ENCODE assay signal across 23 cellular contexts in genomic region chr18:50738103-50738757, GRCh38.
DNase-seq lines count a peak whose midpoint lies in the region; ATAC-seq, FAIRE-seq and TF ChIP-seq lines count a peak whose summit lies in the region.
"Had no signal": no experiment of that assay in that cellular context is flagged by ENCODE, and none has a peak within 500 bp of the region (broad histone marks: within the 10 kb centered on the region; RNA-seq: fewer than 3 reads in every experiment).

No MANE protein-coding gene starts in this region.

- ATAC-seq in K562 = no peak
- ATAC-seq in effector memory CD8-positive, alpha-beta T cell (replicated peaks) = no peak
- ATAC-seq: HCT116 had no signal

- no peak for TF ChIP-seq RAD21 in K562 (CRISPR knock-in tag; conservative IDR thresholded peaks at IDR 0.05 in 1 of 2, IDR thresholded peaks at IDR 0.05 in 1 of 2)

- intact Hi-C loops in Caco-2 (cut with micrococcal nuclease; ENCODE audit: unreplicated experiment) (no loop called here), K562 (cut with micrococcal nuclease) (no loop called here)

- H3K4me1 Mint-ChIP-seq in Caco-2 (ENCODE audit: low read depth, unreplicated experiment) (no peaks in the 10 kb centered on the region), progenitor cell of endocrine pancreas (ENCODE audit: low read depth) (peaks cover 22% of the 10 kb centered on the region)
- no peaks in the 10 kb centered on the region for H3K4me1 Mint-ChIP-seq in effector memory CD8-positive, alpha-beta T cell (ENCODE audit: low read depth in 2 of 2)
- H3K4me1 Mint-ChIP-seq: CD4-positive, CD25-positive, alpha-beta regulatory T cell; CD8-positive, alpha-beta memory T cell; IgD-negative memory B cell had no signal

- H3K4me2 ChIP-seq in K562 (ENCODE audit: insufficient read depth, low read length) = no peak overlapping the region

- WGBS in K562 (ENCODE audit: insufficient coverage, low coverage, missing lambda C conversion rate) = 0% methylated on average over 3 of the region's 7 CpGs

- H3K9ac ChIP-seq in K562 (ENCODE audit: insufficient read depth in 1 of 2, low read depth in 2 of 2, low read length in 2 of 2) = no peak overlapping the region

- H3K36me3 ChIP-seq in Caco-2 (ENCODE audit: control insufficient read depth, insufficient read depth, low read length) (no peaks in the 10 kb centered on the region), HEK293 (ENCODE audit: control insufficient read depth in 2 of 2, insufficient read depth in 1 of 2, low read length in 2 of 2) (no peaks in the 10 kb centered on the region), K562 (ENCODE audit: control insufficient read depth, insufficient read depth, low read length) (no peaks in the 10 kb centered on the region)
- H3K36me3 ChIP-seq: BE2C had no signal

- DNase-seq in Caco-2 = no peak
- no peak for DNase-seq in K562 (ENCODE audit: extremely low read depth in 1 of 4, low spot score in 3 of 4)
- DNase-seq in progenitor cell of endocrine pancreas (ENCODE audit: low spot score, unreplicated experiment) = no peak
- no peak for DNase-seq in DMS53 (lab: John Stamatoyannopoulos, UW)
- no peak for DNase-seq in effector memory CD8-positive, alpha-beta T cell
- DNase-seq: ACHN; BE2C; C1 segment of cervical spinal cord; CD4-positive, CD25-positive, alpha-beta regulatory T cell; CD8-positive, alpha-beta memory T cell; COR-L47; DMS79; GDM1; GOT3; H7; KG1 had no signal

- no peak overlapping the region for H3K4me3 Mint-ChIP-seq in Caco-2 (ENCODE audit: unreplicated experiment)
- no peak overlapping the region for H3K4me3 Mint-ChIP-seq in progenitor cell of endocrine pancreas (ENCODE audit: low read depth)
- H3K4me3 Mint-ChIP-seq in effector memory CD8-positive, alpha-beta T cell = no peak overlapping the region
- H3K4me3 Mint-ChIP-seq: CD4-positive, CD25-positive, alpha-beta regulatory T cell; CD8-positive, alpha-beta memory T cell; IgD-negative memory B cell had no signal

- H3K36me3 Mint-ChIP-seq in Caco-2 (ENCODE audit: insufficient read depth, unreplicated experiment) (no peaks in the 10 kb centered on the region), progenitor cell of endocrine pancreas (ENCODE audit: insufficient read depth) (no peaks in the 10 kb centered on the region)
- no peaks in the 10 kb centered on the region for H3K36me3 Mint-ChIP-seq in effector memory CD8-positive, alpha-beta T cell (ENCODE audit: insufficient read depth)
- H3K36me3 Mint-ChIP-seq: CD4-positive, CD25-positive, alpha-beta regulatory T cell; CD8-positive, alpha-beta memory T cell had no signal

- H3K4me3 ChIP-seq in Caco-2 (ENCODE audit: low read depth, low read length) (no peak overlapping the region), HEK293 (ENCODE audit: low read depth, low read length) (no peak overlapping the region), K562 (no peak overlapping the region)

- no peak for TF ChIP-seq POLR2A in K562 (conservative IDR thresholded peaks at IDR 0.05)

- H3K4me1 ChIP-seq in Caco-2 (peaks cover 20% of the 10 kb centered on the region), HEK293 (ENCODE audit: control insufficient read depth, insufficient read depth, low read length) (no peaks in the 10 kb centered on the region), K562 (replicated peaks in 1 of 2; ENCODE audit: control insufficient read depth in 2 of 2, insufficient read depth in 2 of 2, low read length in 2 of 2) (no peaks in the 10 kb centered on the region; a peak in 1 of 5 replicates)
- H3K4me1 ChIP-seq: BE2C had no signal

- H3K27ac ChIP-seq in HEK293 (ENCODE audit: extremely low read depth, low read depth, low read length) (no peak overlapping the region), K562 (ENCODE audit: extremely low read depth, low read depth, low read length) (no peak overlapping the region)
- H3K27ac ChIP-seq: HL-60 had no signal

- TF ChIP-seq EP300 in K562 (IDR thresholded peaks at IDR 0.05; ENCODE audit: low read length) = no peak

- no peaks in the 10 kb centered on the region for H3K79me2 ChIP-seq in K562 (ENCODE audit: control insufficient read depth, insufficient read depth, low read length)

- in situ Hi-C loops in K562 (cut with MboI) = no loop called here

- CTCF ChIA-PET in Caco-2 (lab: Charles Lee) (interaction anchor here (0.7 kb wide), 1 partner anchor 24 kb away, joined by 4 read pairs; no protein-coding TSS in a partner anchor), HEK293 (lab: Yijun Ruan, JAX) (interaction anchor here (0.6 kb wide), 1 partner anchor 76 kb away, joined by 3 read pairs; no protein-coding TSS in a partner anchor), K562 (lab: Yijun Ruan, JAX; ENCODE audit: low intra/inter-chr PET ratio) (no interaction called here)

- H3K27ac Mint-ChIP-seq in Caco-2 (ENCODE audit: unreplicated experiment) = peak overlapping the region; percentile 48
- peak overlapping the region; percentile 82 for H3K27ac Mint-ChIP-seq in progenitor cell of endocrine pancreas
- peak overlapping the region in 1 of 2 donors; percentile 24 for H3K27ac Mint-ChIP-seq in effector memory CD8-positive, alpha-beta T cell
- H3K27ac Mint-ChIP-seq: CD4-positive, CD25-positive, alpha-beta regulatory T cell; CD8-positive, alpha-beta memory T cell had no signal

- H3K27me3 Mint-ChIP-seq in Caco-2 (ENCODE audit: insufficient read depth, unreplicated experiment) = no peaks in the 10 kb centered on the region
- H3K27me3 Mint-ChIP-seq in progenitor cell of endocrine pancreas = no peaks in the 10 kb centered on the region
- H3K27me3 Mint-ChIP-seq in effector memory CD8-positive, alpha-beta T cell = peaks cover 9 to 18% of the 10 kb centered on the region in 2 donors

- no peaks in the 10 kb centered on the region for H3K27me3 ChIP-seq in Caco-2 (replicated peaks; ENCODE audit: control insufficient read depth, insufficient read depth, low read length)
- peaks cover 0 to 11% of the 10 kb centered on the region in 2 experiments; a peak in 2 of 5 replicates for H3K27me3 ChIP-seq in K562 (ENCODE audit: control insufficient read depth in 2 of 2, insufficient read depth in 2 of 2, low read length in 2 of 2)
- H3K27me3 ChIP-seq: BE2C had no signal

- H3K9me3 Mint-ChIP-seq in Caco-2 (ENCODE audit: unreplicated experiment) = no peaks in the 10 kb centered on the region
- no peaks in the 10 kb centered on the region for H3K9me3 Mint-ChIP-seq in progenitor cell of endocrine pancreas (ENCODE audit: low read depth)
- no peaks in the 10 kb centered on the region for H3K9me3 Mint-ChIP-seq in effector memory CD8-positive, alpha-beta T cell
- H3K9me3 Mint-ChIP-seq: IgD-negative memory B cell had no signal

- POLR2A ChIA-PET in Caco-2 (lab: Charles Lee) = no interaction called here
- POLR2A ChIA-PET in HEK293 (lab: Yijun Ruan, JAX) = interaction anchor here (0.6 kb wide), 1 partner anchor 296 kb away, joined by 4 read pairs; no protein-coding TSS in a partner anchor
- POLR2A ChIA-PET in K562 (lab: Yijun Ruan, JAX) = no interaction called here

- no peak for TF ChIP-seq CTCF in Caco-2 (IDR thresholded peaks at IDR 0.05; ENCODE audit: insufficient read depth in 1 of 2, low read depth in 1 of 2, low read length in 1 of 2, severe bottlenecking in 1 of 2, unreplicated experiment in 1 of 2)
- no peak for TF ChIP-seq CTCF in HEK293 (tag by site-specific recombination; IDR thresholded peaks at IDR 0.05)
- no peak for TF ChIP-seq CTCF in K562 (IDR thresholded peaks at IDR 0.05 in 2 of 3, conservative IDR thresholded peaks at IDR 0.05 in 1 of 3; ENCODE audit: insufficient read depth in 2 of 3, low read depth in 1 of 3, low read length in 3 of 3)
- TF ChIP-seq CTCF in progenitor cell of endocrine pancreas (IDR thresholded peaks at IDR 0.05; ENCODE audit: unreplicated experiment) = no peak

- H3K9me1 ChIP-seq in K562 (ENCODE audit: control insufficient read depth, insufficient read depth, low read length) = no peaks in the 10 kb centered on the region

- no peak for FAIRE-seq in K562 (lab: Jason Lieb, UNC)
- FAIRE-seq: A204.1, D721Med, GM18507 had no signal

- BruUV-seq in Caco-2 (replicated peaks; lab: Mats Ljungman, UMichigan) = no TSS peak
- no TSS peak for BruUV-seq in K562 (replicated peaks; lab: Mats Ljungman, UMichigan)

- no peaks in the 10 kb centered on the region for H3K9me3 ChIP-seq in Caco-2
- no peaks in the 10 kb centered on the region for H3K9me3 ChIP-seq in HEK293 (ENCODE audit: control insufficient read depth, insufficient read depth, low read depth, low read length)
- no peaks in the 10 kb centered on the region for H3K9me3 ChIP-seq in K562 (replicated peaks; ENCODE audit: control insufficient read depth, insufficient read depth, low read depth, low read length)
- H3K9me3 ChIP-seq: BE2C had no signal

- no peak overlapping the region for H2AFZ ChIP-seq in K562 (ENCODE audit: low read depth, low read length)

- no peaks in the 10 kb centered on the region for H4K20me1 ChIP-seq in K562 (replicated peaks; ENCODE audit: control insufficient read depth, insufficient read depth, low read length)

TF ChIP-seq in HEK293, 187 proteins besides CTCF, POLR2A, EP300 and RAD21 (continues in another document):
- TF ChIP-seq ZNF664 (tag by site-specific recombination; IDR thresholded peaks at IDR 0.05) (no peak), KLF9 (tag by site-specific recombination; IDR thresholded peaks at IDR 0.05; ENCODE audit: low read depth) (no peak), ZNF521 (tag by site-specific recombination; IDR thresholded peaks at IDR 0.05) (no peak)

TF ChIP-seq in K562, 482 proteins besides CTCF, POLR2A, EP300 and RAD21 (continues in another document):
- TF ChIP-seq ZNF561 (CRISPR knock-in tag; conservative IDR thresholded peaks at IDR 0.05) (no peak), ZBTB11 (CRISPR knock-in tag; IDR thresholded peaks at IDR 0.05) (no peak), ZNF134 (CRISPR knock-in tag; conservative IDR thresholded peaks at IDR 0.05) (peak; percentile 83)
